8 cellular contexts compared by ENCODE assay signal in the genomic region with DNA sequence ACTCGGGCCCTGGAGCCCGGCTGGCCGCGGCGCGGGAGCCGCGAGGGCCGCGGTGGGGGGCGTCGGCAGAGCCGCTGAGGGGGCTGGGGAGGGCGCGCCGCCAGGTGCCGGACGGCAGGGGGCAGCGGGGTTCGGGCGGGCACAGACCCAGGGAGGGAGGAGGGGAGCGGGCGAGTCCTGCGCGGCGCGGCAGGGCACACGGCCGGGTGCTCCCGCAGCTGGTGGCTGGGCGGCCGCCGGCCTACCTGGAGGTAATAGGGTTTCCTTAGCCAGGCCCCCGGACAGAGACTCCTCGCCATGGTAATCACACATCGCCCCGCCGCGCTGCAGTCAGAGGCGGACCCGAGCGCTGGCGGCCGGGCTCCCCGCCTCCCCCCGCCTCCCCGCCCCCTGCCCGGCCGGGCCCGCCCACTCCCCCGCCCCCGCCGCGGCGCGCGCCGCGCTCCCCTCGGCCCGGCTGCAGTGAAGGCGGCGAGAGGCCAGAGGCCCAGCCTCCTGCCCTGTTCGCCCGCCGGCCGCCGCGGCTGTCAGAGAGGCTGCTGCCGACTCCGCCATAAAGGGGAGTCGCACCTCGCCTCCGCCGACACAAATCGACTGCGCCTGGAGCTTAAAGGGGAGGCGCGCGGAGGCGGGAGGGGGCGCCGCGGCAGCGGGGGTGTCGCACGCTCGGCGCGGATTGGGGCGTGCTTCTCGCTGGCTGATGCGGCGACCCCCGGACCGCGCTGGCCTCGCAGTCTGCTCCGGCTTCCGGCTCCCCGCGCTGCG. TPM values are rescaled to one million over a fixed set of nuclear protein-coding genes. Genes with fewer than 3 reads are reported as not detected.
DNase-seq lines count a peak whose midpoint lies in the region; ATAC-seq and TF ChIP-seq lines count a peak whose summit lies in the region.

A gene (minus strand): TSS at position 332 of the 765 bp plus-strand sequence. CDS start 33 bp downstream, at position 299.

- peak within 1 kb of the TSS; percentile 99 for H3K27ac ChIP-seq in CD4-positive, alpha-beta T cell (ENCODE audit: low read depth, low read length)
- H3K27ac ChIP-seq in OCI-LY3 (ENCODE audit: low read length), result peak within 1 kb of the TSS; percentile 100

- H3K79me2 ChIP-seq in OCI-LY3 (ENCODE audit: low read length), result peaks cover 54% of the 10 kb centered on the region

- peaks cover 22% of the 10 kb centered on the region for H4K20me1 ChIP-seq in OCI-LY3 (ENCODE audit: insufficient read depth, low read length)

- no peaks in the 10 kb centered on the region for H3K27me3 ChIP-seq in CD4-positive, alpha-beta T cell (ENCODE audit: control insufficient read depth, insufficient read depth, low read length)
- no peaks in the 10 kb centered on the region for H3K27me3 ChIP-seq in OCI-LY3 (ENCODE audit: low read depth, low read length)

- no peak for TF ChIP-seq CTCF in CD4-positive, alpha-beta T cell (IDR thresholded peaks at IDR 0.05)
- TF ChIP-seq CTCF in OCI-LY3 (IDR thresholded peaks at IDR 0.05; ENCODE audit: low read depth, low read length), result peak; percentile 10; the same call in 1 of the 2 replicates

- DNase-seq in CD4-positive, alpha-beta T cell, result peak; percentile 61 to 76 (median 69)
- DNase-seq in activated T-cell treated with anti-CD3 and anti-CD28 coated beads, Interleukin-2, amount 50 U/mL, for 24 hours, result peak; percentile 85
- peak; percentile 79 for DNase-seq in naive B cell
- DNase-seq in stimulated activated effector memory CD8-positive, alpha-beta T cell treated with anti-CD3 and anti-CD28 coated beads, Interleukin-12 subunit alpha, Interleukin-12 subunit beta, amount 100 ng/mL, for 72 hours (ENCODE audit: low spot score in 2 of 2), result peak; percentile 53 to 88

- H2AFZ ChIP-seq in OCI-LY3 (ENCODE audit: low read depth, low read length), result no peak within 1 kb of the TSS; the same call in 1 of the 2 replicates

- CTCF ChIA-PET in CD4-positive, alpha-beta T cell (lab: Charles Lee), result interaction anchor here (0.8 to 10.4 kb wide), 18 partner anchors 10 to 129 kb away, joined by 3 to 105 read pairs (median 6); a partner anchor contains a TSS

- ATAC-seq in CD4-positive, alpha-beta T cell (ENCODE audit: poor library complexity), result peak; percentile 17
- ATAC-seq in GM19397 (IDR thresholded peaks at IDR 0.05; ENCODE audit: unreplicated experiment) (peak; percentile 57), HG03558 (IDR thresholded peaks at IDR 0.05; ENCODE audit: extremely low read depth, unreplicated experiment) (peak; percentile 20), esophagus mucosa (peak; percentile 74), naive B cell (ENCODE audit: low read depth in 2 of 2) (peak; percentile 62 to 65)
- ATAC-seq in stimulated activated effector memory CD8-positive, alpha-beta T cell treated with anti-CD3 and anti-CD28 coated beads, Interleukin-12 subunit alpha, Interleukin-12 subunit beta, amount 100 ng/mL, for 72 hours, result peak; percentile 71

- peak within 1 kb of the TSS; percentile 98 for H3K9ac ChIP-seq in OCI-LY3 (ENCODE audit: low read length)

- H3K9me3 ChIP-seq in CD4-positive, alpha-beta T cell (ENCODE audit: control insufficient read depth, low read length), result no peaks in the 10 kb centered on the region
- H3K9me3 ChIP-seq in OCI-LY3 (ENCODE audit: insufficient read depth, low read length), result no peaks in the 10 kb centered on the region

- H3K4me2 ChIP-seq in OCI-LY3 (ENCODE audit: low read length), result peak within 1 kb of the TSS; percentile 98

- H3K9me3 Mint-ChIP-seq in CD4-positive, alpha-beta T cell, result no peaks in the 10 kb centered on the region
- no peaks in the 10 kb centered on the region for H3K9me3 Mint-ChIP-seq in activated T-cell treated with anti-CD3 and anti-CD28 coated beads, Interleukin-2, amount 50 U/mL, for 24 hours
- H3K9me3 Mint-ChIP-seq in naive B cell, result no peaks in the 10 kb centered on the region
- H3K9me3 Mint-ChIP-seq in stimulated activated effector memory CD8-positive, alpha-beta T cell treated with anti-CD3 and anti-CD28 coated beads, Interleukin-12 subunit alpha, Interleukin-12 subunit beta, amount 100 ng/mL, for 72 hours, result no peaks in the 10 kb centered on the region

- H3K4me1 ChIP-seq in OCI-LY3 (ENCODE audit: low read length), result peaks cover 42% of the 10 kb centered on the region

- H3K27ac Mint-ChIP-seq in CD4-positive, alpha-beta T cell, result peak within 1 kb of the TSS; percentile 99
- peak within 1 kb of the TSS; percentile 97 for H3K27ac Mint-ChIP-seq in activated T-cell treated with anti-CD3 and anti-CD28 coated beads, Interleukin-2, amount 50 U/mL, for 24 hours
- peak within 1 kb of the TSS in 5 of 6 donors; percentile 95 to 99 (median 98) for H3K27ac Mint-ChIP-seq in naive B cell
- peak within 1 kb of the TSS; percentile 92 for H3K27ac Mint-ChIP-seq in stimulated activated effector memory CD8-positive, alpha-beta T cell treated with anti-CD3 and anti-CD28 coated beads, Interleukin-12 subunit alpha, Interleukin-12 subunit beta, amount 100 ng/mL, for 72 hours

- no peaks in the 10 kb centered on the region for H3K36me3 ChIP-seq in OCI-LY3 (replicated peaks; ENCODE audit: low read depth, low read length)

- H3K4me3 Mint-ChIP-seq in CD4-positive, alpha-beta T cell, result peak within 1 kb of the TSS; percentile 96
- peak within 1 kb of the TSS; percentile 88 for H3K4me3 Mint-ChIP-seq in activated T-cell treated with anti-CD3 and anti-CD28 coated beads, Interleukin-2, amount 50 U/mL, for 24 hours
- peak within 1 kb of the TSS in 7 of 8 donors; percentile 90 to 98 (median 95) for H3K4me3 Mint-ChIP-seq in naive B cell
- H3K4me3 Mint-ChIP-seq in stimulated activated effector memory CD8-positive, alpha-beta T cell treated with anti-CD3 and anti-CD28 coated beads, Interleukin-12 subunit alpha, Interleukin-12 subunit beta, amount 100 ng/mL, for 72 hours, result no peak within 1 kb of the TSS

- H3K27me3 Mint-ChIP-seq in CD4-positive, alpha-beta T cell, result no peaks in the 10 kb centered on the region
- no peaks in the 10 kb centered on the region for H3K27me3 Mint-ChIP-seq in activated T-cell treated with anti-CD3 and anti-CD28 coated beads, Interleukin-2, amount 50 U/mL, for 24 hours
- no peaks in the 10 kb centered on the region for H3K27me3 Mint-ChIP-seq in naive B cell

- H3K36me3 Mint-ChIP-seq in CD4-positive, alpha-beta T cell (ENCODE audit: low read depth), result peaks cover 13% of the 10 kb centered on the region
- peaks cover 8% of the 10 kb centered on the region for H3K36me3 Mint-ChIP-seq in activated T-cell treated with anti-CD3 and anti-CD28 coated beads, Interleukin-2, amount 50 U/mL, for 24 hours (ENCODE audit: low read depth)
- H3K36me3 Mint-ChIP-seq in naive B cell, result no peaks in the 10 kb centered on the region
- H3K36me3 Mint-ChIP-seq in stimulated activated effector memory CD8-positive, alpha-beta T cell treated with anti-CD3 and anti-CD28 coated beads, Interleukin-12 subunit alpha, Interleukin-12 subunit beta, amount 100 ng/mL, for 72 hours, result peaks cover 9% of the 10 kb centered on the region

- H3K4me3 ChIP-seq in OCI-LY3 (ENCODE audit: low read length), result peak within 1 kb of the TSS; percentile 99

- intact Hi-C loops in CD4-positive, alpha-beta T cell (cut with DNase I, micrococcal nuclease), result loop anchor here (2.0 to 10.0 kb wide), 9 partner anchors 33 to 1937 kb away; a partner anchor contains a TSS

- POLR2A ChIA-PET in CD4-positive, alpha-beta T cell (lab: Charles Lee), result interaction anchor here (0.7 to 5.8 kb wide), 34 partner anchors 8 to 885 kb away, joined by 3 to 159 read pairs (median 7); a partner anchor contains a TSS

- peaks cover 36% of the 10 kb centered on the region for H3K4me1 Mint-ChIP-seq in CD4-positive, alpha-beta T cell (ENCODE audit: low read depth)
- H3K4me1 Mint-ChIP-seq in activated T-cell treated with anti-CD3 and anti-CD28 coated beads, Interleukin-2, amount 50 U/mL, for 24 hours (ENCODE audit: low read depth), result peaks cover 37% of the 10 kb centered on the region
- H3K4me1 Mint-ChIP-seq in naive B cell, result peaks cover 28 to 34% (median 30%) of the 10 kb centered on the region in 3 donors
- H3K4me1 Mint-ChIP-seq in stimulated activated effector memory CD8-positive, alpha-beta T cell treated with anti-CD3 and anti-CD28 coated beads, Interleukin-12 subunit alpha, Interleukin-12 subunit beta, amount 100 ng/mL, for 72 hours, result peaks cover 33% of the 10 kb centered on the region

RNA-seq across cellular contexts. Expression of the gene that starts here (rescaled TPM):
- total RNA-seq in CD4-positive, alpha-beta T cell, result 1 to 10 TPM; 7.0 to 7.3 TPM
- total RNA-seq in esophagus mucosa, result 2.8 TPM
- 10 to 100 TPM; 26.0 to 57.3 (median 32.4) TPM for polyA plus RNA-seq in naive B cell (ENCODE audit: low read depth in 6 of 6)

Comparison
In these comparisons a context has a peak if more than half of its experiments do, and no peak if none do; other contexts are left out.
1. Peak in every context shown above with its lines: DNase-seq, ATAC-seq, H3K4me3 ChIP-seq and H3K27ac ChIP-seq.
2. ATAC-seq: peak in every context shown above with its lines; median percentile 74 in esophagus mucosa; 71 in stimulated activated effector memory CD8-positive, alpha-beta T cell treated with anti-CD3 and anti-CD28 coated beads, Interleukin-12 subunit alpha, Interleukin-12 subunit beta, amount 100 ng/mL, for 72 hours; 64 in naive B cell; 57 in GM19397; 20 in HG03558; 17 in CD4-positive, alpha-beta T cell.